In genomic region chr22:26442086-26442756, GRCh38 we compare ENCODE assay signal across 3 cellular contexts.
TF ChIP-seq lines count a peak whose summit lies in the region.

No MANE protein-coding gene starts in this region.

TF ChIP-seq in GM12891, 5 proteins besides CTCF, POLR2A, EP300 and RAD21 (continued from another document):
- TF ChIP-seq SPI1 (IDR thresholded peaks at IDR 0.05; ENCODE audit: low read depth, low read length) = peak; percentile 49

TF ChIP-seq in HEK293, 187 proteins besides CTCF, POLR2A, EP300 and RAD21:
- TF ChIP-seq, protein P1, sequence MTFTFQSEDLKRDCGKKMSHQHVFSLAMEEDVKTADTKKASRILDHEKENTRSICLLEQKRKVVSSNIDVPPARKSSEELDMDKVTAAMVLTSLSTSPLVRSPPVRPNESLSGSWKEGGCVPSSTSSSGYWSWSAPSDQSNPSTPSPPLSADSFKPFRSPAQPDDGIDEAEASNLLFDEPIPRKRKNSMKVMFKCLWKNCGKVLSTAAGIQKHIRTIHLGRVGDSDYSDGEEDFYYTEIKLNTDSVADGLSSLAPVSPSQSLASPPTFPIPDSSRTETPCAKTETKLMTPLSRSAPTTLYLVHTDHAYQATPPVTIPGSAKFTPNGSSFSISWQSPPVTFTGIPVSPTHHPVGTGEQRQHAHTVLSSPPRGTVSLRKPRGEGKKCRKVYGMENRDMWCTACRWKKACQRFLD (tag by site-specific recombination; IDR thresholded peaks at IDR 0.05) = no peak
- TF ChIP-seq PRDM1 (tag by site-specific recombination; IDR thresholded peaks at IDR 0.05) (0 out of 2 replicates have a peak, but pooled peaks have one; percentile 26), ZBTB7A (tag by site-specific recombination; IDR thresholded peaks at IDR 0.05; ENCODE audit: low read depth) (no peak)

TF ChIP-seq in GM12878, 131 proteins besides CTCF, POLR2A, EP300 and RAD21 (continued from another document):
- TF ChIP-seq IKZF1 (conservative IDR thresholded peaks at IDR 0.05) (peak; percentile 18; the same call in 1 of the 2 replicates), NR2C1 (IDR thresholded peaks at IDR 0.05) (no peak), SPI1 (IDR thresholded peaks at IDR 0.05; ENCODE audit: borderline replicate concordance, insufficient read depth, low read depth, low read length) (peak; percentile 76)
